ENCODE assay signal across 21 cellular contexts in genomic region chr3:69352305-69353087, GRCh38. TPM values are rescaled to one million over a fixed set of nuclear protein-coding genes. Genes with fewer than 3 reads are reported as not detected.
DNase-seq lines count a peak whose midpoint lies in the region; FAIRE-seq and TF ChIP-seq lines count a peak whose summit lies in the region.
"Had no signal": no experiment of that assay in that cellular context is flagged by ENCODE, and none has a peak within 500 bp of the region (broad histone marks: within the 10 kb centered on the region; RNA-seq: fewer than 3 reads in every experiment).

No MANE protein-coding gene starts in this region.

- no peak overlapping the region for H2AFZ ChIP-seq in endothelial cell of umbilical vein (ENCODE audit: low read depth, low read length)

- H3K4me2 ChIP-seq in endothelial cell of umbilical vein (ENCODE audit: insufficient read depth, low read length): peak overlapping the region; percentile 100

- intact Hi-C loops in endothelial cell of umbilical vein (cut with micrococcal nuclease): loop anchor here (1.0 to 2.0 kb wide), 5 partner anchors 18 to 268 kb away; partner anchors contain the start of genes ARL6IP5 and FRMD4B

- no peak for DNase-seq in T-helper 2 cell treated with Interferon-gamma antibody and Interleukin-4, amounts not matched to agents 5 μg/mL and 100 μg/mL, for 36 hours (ENCODE audit: low spot score)
- DNase-seq in T-helper 2 cell (no peak), endothelial cell of umbilical vein (ENCODE audit: low read depth, low spot score) (peak; percentile 86), tibial nerve (ENCODE audit: low spot score in 2 of 2) (no peak), NCI-H1092 (lab: John Stamatoyannopoulos, UW) (no peak), dedifferentiated amniotic fluid mesenchymal stem cell (ENCODE audit: extremely low spot score) (no peak), HuH-7.5 (ENCODE audit: low spot score) (no peak)
- DNase-seq: activated CD4-positive, alpha-beta T cell treated with anti-CD3 and anti-CD28 coated beads for 1 hour; activated naive CD8-positive, alpha-beta T cell treated with anti-CD3 and anti-CD28 coated beads, Interleukin-2, amount 10 ng/mL, durations not matched to agents 7 days and 5 days; activated T-cell treated with anti-CD3 and anti-CD28 coated beads, Interleukin-2, amount 50 U/mL, for 1 hour; CD4-positive, CD25-positive, alpha-beta regulatory T cell; DMS79; erythroblast; H7; kidney glomerular epithelial cell; MM.1S; stimulated activated CD4-positive, alpha-beta T cell treated with anti-CD3 and anti-CD28 coated beads, Interleukin-2, amount 100 ng/mL, for 48 hours; stimulated activated CD8-positive, alpha-beta memory T cell treated with anti-CD3 and anti-CD28 coated beads, Interleukin-4, amount 100 ng/mL, for 48 hours had no signal

- TSS peak; percentile 95 for BruUV-seq in endothelial cell of umbilical vein (replicated peaks; lab: Mats Ljungman, UMichigan)

- H3K9me1 ChIP-seq in endothelial cell of umbilical vein (replicated peaks; ENCODE audit: control insufficient read depth, extremely low read depth, insufficient read depth, low read length): no peaks in the 10 kb centered on the region

- peak; percentile 21 for FAIRE-seq in endothelial cell of umbilical vein (lab: Jason Lieb, UNC)

- no peaks in the 10 kb centered on the region for H3K36me3 ChIP-seq in endothelial cell of umbilical vein (ENCODE audit: control insufficient read depth in 2 of 2, extremely low read depth in 1 of 2, insufficient read depth in 2 of 2, low read length in 2 of 2)
- H3K36me3 ChIP-seq in tibial nerve: no peaks in the 10 kb centered on the region

- peaks cover 8% of the 10 kb centered on the region for H4K20me1 ChIP-seq in endothelial cell of umbilical vein (replicated peaks; ENCODE audit: control insufficient read depth, extremely low read depth, insufficient read depth, low read length)

- H3K36me3 Mint-ChIP-seq in T-helper 2 cell treated with Interferon-gamma antibody and Interleukin-4, amounts not matched to agents 5 μg/mL and 100 μg/mL, for 36 hours (ENCODE audit: low read depth): no peaks in the 10 kb centered on the region
- H3K36me3 Mint-ChIP-seq: activated naive CD8-positive, alpha-beta T cell treated with anti-CD3 and anti-CD28 coated beads, Interleukin-2, amount 10 ng/mL, durations not matched to agents 7 days and 5 days; CD4-positive, CD25-positive, alpha-beta regulatory T cell had no signal

- whole genome bisulfite sequencing in tibial nerve, 2 donors: 56 to 59% methylated on average over 6 of the region's 6 CpGs

- CTCF ChIA-PET in endothelial cell of umbilical vein (lab: Charles Lee): interaction anchor here (1.1 to 2.4 kb wide), 5 partner anchors 12 to 34 kb away, joined by 3 to 10 read pairs (median 3); partner anchors contain the start of gene FRMD4B

- dilution Hi-C loops in endothelial cell of umbilical vein (cut with MboI; ENCODE audit: extremely low pct_ligation_motif_present, low sequenced_read_pairs): no loop called here

- H3K27ac ChIP-seq in endothelial cell of umbilical vein (ENCODE audit: insufficient read depth, low read depth, low read length): peak overlapping the region; percentile 100
- H3K27ac ChIP-seq in tibial nerve: peak overlapping the region in 3 of 4 donors; percentile 13 to 65 (median 42)
- H3K27ac ChIP-seq: 22Rv1 had no signal

- peaks cover 20% of the 10 kb centered on the region for H3K4me1 Mint-ChIP-seq in T-helper 2 cell treated with Interferon-gamma antibody and Interleukin-4, amounts not matched to agents 5 μg/mL and 100 μg/mL, for 36 hours (ENCODE audit: low read depth)

- no peak overlapping the region for H3K27ac Mint-ChIP-seq in T-helper 2 cell treated with Interferon-gamma antibody and Interleukin-4, amounts not matched to agents 5 μg/mL and 100 μg/mL, for 36 hours
- H3K27ac Mint-ChIP-seq: activated naive CD8-positive, alpha-beta T cell treated with anti-CD3 and anti-CD28 coated beads, Interleukin-2, amount 10 ng/mL, durations not matched to agents 7 days and 5 days; CD4-positive, CD25-positive, alpha-beta regulatory T cell; T-helper 1 cell treated with Interleukin-12 subunit alpha and Interleukin-12 subunit beta and Interleukin-4 antibody, amounts not matched to agents 30 μg/mL and 1 μg/mL, for 36 hours had no signal

- POLR2A ChIA-PET in endothelial cell of umbilical vein (lab: Charles Lee): no interaction called here

- H3K4me1 ChIP-seq in endothelial cell of umbilical vein (ENCODE audit: control insufficient read depth, extremely low read depth, insufficient read depth, low read length) (peaks cover 32% of the 10 kb centered on the region), mononuclear cell (ENCODE audit: insufficient read depth, low read length) (peaks cover 35% of the 10 kb centered on the region), tibial nerve (peaks cover 0 to 21% (median 0%) of the 10 kb centered on the region in 4 donors)

- H3K4me3 Mint-ChIP-seq in T-helper 2 cell treated with Interferon-gamma antibody and Interleukin-4, amounts not matched to agents 5 μg/mL and 100 μg/mL, for 36 hours: peak overlapping the region; percentile 76
- H3K4me3 Mint-ChIP-seq: CD4-positive, CD25-positive, alpha-beta regulatory T cell had no signal

- H3K9me3 ChIP-seq in endothelial cell of umbilical vein (replicated peaks; ENCODE audit: control insufficient read depth, insufficient read depth, low read length) (no peaks in the 10 kb centered on the region), mononuclear cell (ENCODE audit: low read depth, low read length) (no peaks in the 10 kb centered on the region), tibial nerve (no peaks in the 10 kb centered on the region)

- H3K4me3 ChIP-seq in endothelial cell of umbilical vein (replicated peaks in 1 of 3; ENCODE audit: insufficient read depth in 1 of 3, low read depth in 1 of 3, low read length in 3 of 3): peak overlapping the region; percentile 45 to 97 (median 88)
- H3K4me3 ChIP-seq in mononuclear cell (ENCODE audit: low read length): peak overlapping the region; percentile 33
- peak overlapping the region in 1 of 4 donors; percentile 42 for H3K4me3 ChIP-seq in tibial nerve

- TF ChIP-seq POLR2A in endothelial cell of umbilical vein (IDR thresholded peaks at IDR 0.05; ENCODE audit: low read depth, low read length) (no peak), tibial nerve (IDR thresholded peaks at IDR 0.05) (no peak)

- no peak for TF ChIP-seq EP300 in tibial nerve (IDR thresholded peaks at IDR 0.05)

- H3K27me3 ChIP-seq in endothelial cell of umbilical vein (ENCODE audit: control insufficient read depth in 2 of 2, insufficient read depth in 2 of 2, low read length in 2 of 2): no peaks in the 10 kb centered on the region
- no peaks in the 10 kb centered on the region for H3K27me3 ChIP-seq in mononuclear cell (ENCODE audit: insufficient read depth, low read length)
- H3K27me3 ChIP-seq in tibial nerve: no peaks in the 10 kb centered on the region

- H3K27me3 Mint-ChIP-seq in T-helper 2 cell treated with Interferon-gamma antibody and Interleukin-4, amounts not matched to agents 5 μg/mL and 100 μg/mL, for 36 hours (ENCODE audit: low read depth): peaks cover 18% of the 10 kb centered on the region

- peaks cover 47% of the 10 kb centered on the region for H3K79me2 ChIP-seq in endothelial cell of umbilical vein (ENCODE audit: control insufficient read depth, insufficient read depth, low read length)

- TF ChIP-seq CTCF in endothelial cell of umbilical vein (IDR thresholded peaks at IDR 0.05; ENCODE audit: extremely low read depth in 1 of 2, insufficient read depth in 1 of 2, low read depth in 1 of 2, low read length in 2 of 2) (no peak), tibial nerve (IDR thresholded peaks at IDR 0.05) (no peak)

- no peaks in the 10 kb centered on the region for H3K9me3 Mint-ChIP-seq in T-helper 2 cell treated with Interferon-gamma antibody and Interleukin-4, amounts not matched to agents 5 μg/mL and 100 μg/mL, for 36 hours
- H3K9me3 Mint-ChIP-seq: activated naive CD8-positive, alpha-beta T cell treated with anti-CD3 and anti-CD28 coated beads, Interleukin-2, amount 10 ng/mL, durations not matched to agents 7 days and 5 days had no signal

- peak overlapping the region; percentile 100 for H3K9ac ChIP-seq in endothelial cell of umbilical vein (replicated peaks; ENCODE audit: extremely low read depth, insufficient read depth, low read length)

TF ChIP-seq in endothelial cell of umbilical vein, 7 proteins besides CTCF, POLR2A, EP300 and RAD21:
- TF ChIP-seq MAX (IDR thresholded peaks at IDR 0.05; ENCODE audit: insufficient read depth, insufficient read length): no peak
- TF ChIP-seq POLR2AphosphoS5 (IDR thresholded peaks at IDR 0.05; ENCODE audit: insufficient read depth, low read depth, low read length): no peak
- no peak for TF ChIP-seq EZH2 (IDR thresholded peaks at IDR 0.05; ENCODE audit: borderline replicate concordance, low read depth, low read length, severe bottlenecking)
- no peak for TF ChIP-seq FOS (IDR thresholded peaks at IDR 0.05; ENCODE audit: borderline replicate concordance, insufficient read depth, low read length)
- peak; percentile 52 for TF ChIP-seq JUN (IDR thresholded peaks at IDR 0.05; ENCODE audit: borderline replicate concordance, insufficient read depth, insufficient read length, low read depth)
- TF ChIP-seq MYC (IDR thresholded peaks at IDR 0.05; ENCODE audit: low read depth, low read length): no peak
- TF ChIP-seq GATA2 (IDR thresholded peaks at IDR 0.05; ENCODE audit: insufficient read depth, insufficient read length, low read depth, low read length): no peak
TF ChIP-seq in endothelial cell of umbilical vein: peak in this region for 1.

RNA-seq across cellular contexts. Expression of gene FRMD4B, which starts 33.4 kb away (rescaled TPM):
- total RNA-seq in endothelial cell of umbilical vein (77.7 and 89.7 TPM in 2 replicates), mononuclear cell (26.3 TPM), tibial nerve (10 to 100 TPM; 41.7 to 62.1 (median 56.1) TPM)
- 58.4 and 66.4 TPM in 2 replicates for polyA plus RNA-seq in endothelial cell of umbilical vein
- 54.0 and 54.3 TPM in 2 replicates for polyA plus RNA-seq in endothelial cell of umbilical vein (2011; cell fraction: cytosol; rRNA removed)
- polyA plus RNA-seq in endothelial cell of umbilical vein (2011; cell fraction: nucleus; rRNA removed): 187 and 208 TPM in 2 replicates
- 48.6 and 55.5 TPM in 2 replicates for polyA plus RNA-seq in endothelial cell of umbilical vein (2012)
- polyA minus RNA-seq in endothelial cell of umbilical vein: 215 and 218 TPM in 2 replicates
- 3.3 TPM for polyA minus RNA-seq in endothelial cell of umbilical vein (2011; cell fraction: cytosol; rRNA and poly(A)+ RNA removed)
- 236 and 297 TPM in 2 replicates for polyA minus RNA-seq in endothelial cell of umbilical vein (2011; cell fraction: nucleus; rRNA and poly(A)+ RNA removed)
